In genomic region chr6:41895300-41896233, GRCh38 we compare ENCODE assay signal across 7 cellular contexts. TPM values are rescaled to one million over a fixed set of nuclear protein-coding genes. Genes with fewer than 3 reads are reported as not detected.
A peak's percentile ranks its signal among the peaks of the same experiment; 100 is the strongest.
DNase-seq lines count a peak whose midpoint lies in the region; ATAC-seq, FAIRE-seq and TF ChIP-seq lines count a peak whose summit lies in the region.

TSS of gene USP49 (minus strand) at chr6:41895375. CDS start at chr6:41806983, 88,392 bp downstream.

- ATAC-seq in HG02970 (IDR thresholded peaks at IDR 0.05; ENCODE audit: low FRiP score, unreplicated experiment), result peak; percentile 78

- peak within 1 kb of the TSS; percentile 13 for H3K27ac Mint-ChIP-seq in astrocyte (ENCODE audit: unreplicated experiment)

- H3K9me3 Mint-ChIP-seq in astrocyte (ENCODE audit: unreplicated experiment), result no peaks in the 10 kb centered on the region

- no peaks in the 10 kb centered on the region for H3K9me3 ChIP-seq in astrocyte (ENCODE audit: insufficient read depth, low read depth, low read length)

- H2AFZ ChIP-seq in astrocyte (ENCODE audit: low read depth, low read length), result peak within 1 kb of the TSS; percentile 88

- H3K27ac ChIP-seq in astrocyte (ENCODE audit: low read depth, low read length), result peak within 1 kb of the TSS; percentile 73

- no peaks in the 10 kb centered on the region for H3K79me2 ChIP-seq in astrocyte (ENCODE audit: insufficient read depth, low read length)

- H3K4me2 ChIP-seq in astrocyte (ENCODE audit: low read length), result peak within 1 kb of the TSS; percentile 100

- H3K27me3 Mint-ChIP-seq in astrocyte (ENCODE audit: low read depth, unreplicated experiment), result no peaks in the 10 kb centered on the region

- peaks cover 4% of the 10 kb centered on the region for H3K27me3 ChIP-seq in astrocyte (ENCODE audit: insufficient read depth, low read length)

- H3K4me3 Mint-ChIP-seq in astrocyte (ENCODE audit: unreplicated experiment), result peak within 1 kb of the TSS; percentile 81

- H3K9ac ChIP-seq in astrocyte (ENCODE audit: low read length), result peak within 1 kb of the TSS; percentile 89

- peaks cover 4% of the 10 kb centered on the region for H3K4me1 Mint-ChIP-seq in astrocyte (ENCODE audit: low read depth, unreplicated experiment)

- TF ChIP-seq CTCF in astrocyte (IDR thresholded peaks at IDR 0.05; ENCODE audit: insufficient read depth, low read depth, low read length), result no peak
- no peak for TF ChIP-seq CTCF in retinal pigment epithelial cell (conservative IDR thresholded peaks at IDR 0.05; ENCODE audit: low read depth, low read length)

- no peaks in the 10 kb centered on the region for H3K36me3 Mint-ChIP-seq in astrocyte (ENCODE audit: low read depth, unreplicated experiment)

- DNase-seq in GM18507 (ENCODE audit: extremely low spot score, insufficient read length, low read depth), result peak; percentile 89
- DNase-seq in NCI-H187 treated with DMSO at 0.1 percent for 48 hours (lab: John Stamatoyannopoulos, UW), result peak; percentile 34
- DNase-seq in T-helper 2 cell, result peak; percentile 80 to 93 (median 90)
- DNase-seq in astrocyte (ENCODE audit: low read depth), result peak; percentile 51
- DNase-seq in hippocampal formation (lab: John Stamatoyannopoulos, UW), result peak; percentile 79 to 82
- DNase-seq in retinal pigment epithelial cell (ENCODE audit: low read depth), result no peak

- FAIRE-seq in GM18507 (lab: Jason Lieb, UNC) (peak; percentile 95), astrocyte (lab: Jason Lieb, UNC) (no peak)

- H3K36me3 ChIP-seq in astrocyte (ENCODE audit: insufficient read depth, low read length), result no peaks in the 10 kb centered on the region

- H4K20me1 ChIP-seq in astrocyte (ENCODE audit: insufficient read depth, low read length), result peaks cover 10% of the 10 kb centered on the region

- peaks cover 12% of the 10 kb centered on the region for H3K4me1 ChIP-seq in astrocyte (ENCODE audit: insufficient read depth, low read length)

- H3K4me3 ChIP-seq in astrocyte (ENCODE audit: insufficient read depth, low read depth, low read length) (peak within 1 kb of the TSS; percentile 79), retinal pigment epithelial cell (ENCODE audit: low read length) (peak within 1 kb of the TSS; percentile 81)

RNA-seq across cellular contexts. Expression of gene USP49, which starts in this region (rescaled TPM):
- total RNA-seq in astrocyte, result 3.8 and 5.5 TPM in 2 replicates
